18 cellular contexts compared by ENCODE assay signal in genomic region chr2:145123606-145124005, GRCh38.
DNase-seq lines count a peak whose midpoint lies in the region; ATAC-seq and TF ChIP-seq lines count a peak whose summit lies in the region.
"Had no signal": no experiment of that assay in that cellular context is flagged by ENCODE, and none has a peak within 500 bp of the region (broad histone marks: within the 10 kb centered on the region; RNA-seq: fewer than 3 reads in every experiment).

No MANE protein-coding gene starts in this region.

- H3K4me1 ChIP-seq in right atrium auricular region (no peaks in the 10 kb centered on the region), fibroblast of lung (ENCODE audit: control insufficient read depth, extremely low read depth, insufficient read depth, low read length) (peaks cover 4% of the 10 kb centered on the region), upper lobe of right lung (no peaks in the 10 kb centered on the region)
- H3K4me1 ChIP-seq: HAP-1, Peyer's patch had no signal

- no peaks in the 10 kb centered on the region for H3K9me3 ChIP-seq in right atrium auricular region
- H3K9me3 ChIP-seq in fibroblast of lung (ENCODE audit: control insufficient read depth, insufficient read depth, low read depth, low read length), result no peaks in the 10 kb centered on the region
- no peaks in the 10 kb centered on the region for H3K9me3 ChIP-seq in upper lobe of right lung
- H3K9me3 ChIP-seq: HAP-1, Peyer's patch had no signal

- intact Hi-C loops in Right ventricle myocardium inferior (cut with DNase I) (no loop called here), upper lobe of right lung (cut with DNase I) (no loop called here)

- DNase-seq in Right ventricle myocardium inferior (ENCODE audit: missing footprints), result peak; percentile 81
- DNase-seq in right atrium auricular region (ENCODE audit: low spot score), result no peak
- peak in 1 of 2 donors; percentile 58 for DNase-seq in fibroblast of lung (ENCODE audit: low read depth in 2 of 2)
- DNase-seq in islet precursor cell, result peak; percentile 96
- DNase-seq in upper lobe of right lung, result peak; percentile 56
- no peak for DNase-seq in NCI-H446 treated with DMSO at 0.1 percent for 48 hours (lab: John Stamatoyannopoulos, UW)
- DNase-seq in stimulated activated CD4-positive, alpha-beta T cell treated with anti-CD3 and anti-CD28 coated beads, Interleukin-12 subunit alpha, Interleukin-12 subunit beta, amount 100 ng/mL, for 4 hours, result no peak
- DNase-seq: activated CD4-positive, alpha-beta memory T cell treated with anti-CD3 and anti-CD28 coated beads for 36 hours; CD4-positive, alpha-beta memory T cell; effector CD8-positive, alpha-beta T cell; GDM1; mammary epithelial cell; MV-4-11; NCI-H2107; Peyer's patch; T-cell had no signal

- no peak overlapping the region for H3K4me3 ChIP-seq in right atrium auricular region
- no peak overlapping the region for H3K4me3 ChIP-seq in fibroblast of lung (replicated peaks in 1 of 4; ENCODE audit: control extremely low read depth in 1 of 4, insufficient read depth in 1 of 4, low read depth in 3 of 4, low read length in 4 of 4)
- no peak overlapping the region for H3K4me3 ChIP-seq in upper lobe of right lung
- H3K4me3 ChIP-seq: HAP-1, Peyer's patch had no signal

- TF ChIP-seq CTCF in right atrium auricular region (IDR thresholded peaks at IDR 0.05) (no peak), fibroblast of lung (conservative IDR thresholded peaks at IDR 0.05 in 1 of 2, IDR thresholded peaks at IDR 0.05 in 1 of 2; ENCODE audit: low read depth in 1 of 2, low read length in 2 of 2) (no peak), upper lobe of right lung (IDR thresholded peaks at IDR 0.05) (no peak)

- no peak overlapping the region for H3K4me2 ChIP-seq in fibroblast of lung (ENCODE audit: extremely low read depth, insufficient read depth, low read length)

- H3K27ac ChIP-seq in right atrium auricular region, result no peak overlapping the region
- H3K27ac ChIP-seq in fibroblast of lung (ENCODE audit: insufficient read depth, low read length), result no peak overlapping the region
- H3K27ac ChIP-seq in upper lobe of right lung, result no peak overlapping the region
- H3K27ac ChIP-seq: Peyer's patch had no signal

- ATAC-seq in Right ventricle myocardium inferior (peak; percentile 65), upper lobe of right lung (peak; percentile 26), GM21576 (IDR thresholded peaks at IDR 0.05; ENCODE audit: unreplicated experiment) (no peak)
- ATAC-seq: T-cell had no signal

- H4K20me1 ChIP-seq in fibroblast of lung (ENCODE audit: control insufficient read depth, extremely low read depth, insufficient read depth, low read length), result no peaks in the 10 kb centered on the region

- no peaks in the 10 kb centered on the region for H3K79me2 ChIP-seq in fibroblast of lung (ENCODE audit: control insufficient read depth, insufficient read depth, low read length)

- no peak overlapping the region for H3K9ac ChIP-seq in fibroblast of lung (ENCODE audit: insufficient read depth, low read length)

- peak overlapping the region; percentile 18 for H2AFZ ChIP-seq in fibroblast of lung (ENCODE audit: low read length)

- H3K27me3 ChIP-seq in right atrium auricular region (no peaks in the 10 kb centered on the region), fibroblast of lung (ENCODE audit: control insufficient read depth, insufficient read depth, low read length) (no peaks in the 10 kb centered on the region), upper lobe of right lung (no peaks in the 10 kb centered on the region)
- H3K27me3 ChIP-seq: Peyer's patch had no signal

- H3K36me3 ChIP-seq in right atrium auricular region, result no peaks in the 10 kb centered on the region
- no peaks in the 10 kb centered on the region for H3K36me3 ChIP-seq in fibroblast of lung (ENCODE audit: control insufficient read depth, insufficient read depth, low read length)
- no peaks in the 10 kb centered on the region for H3K36me3 ChIP-seq in upper lobe of right lung
- H3K36me3 ChIP-seq: HAP-1, Peyer's patch had no signal

Comparison
In these comparisons a context has a peak if more than half of its experiments do, and no peak if none do; other contexts are left out.
1. DNase-seq: peak in Right ventricle myocardium inferior (single experiment), islet precursor cell (single experiment) and upper lobe of right lung (single experiment); none in right atrium auricular region (single experiment), NCI-H446 treated with DMSO at 0.1 percent for 48 hours (single experiment) and stimulated activated CD4-positive, alpha-beta T cell treated with anti-CD3 and anti-CD28 coated beads, Interleukin-12 subunit alpha, Interleukin-12 subunit beta, amount 100 ng/mL, for 4 hours (single experiment).